Comparison of ENCODE assay signal across 13 cellular contexts in the genomic region with DNA sequence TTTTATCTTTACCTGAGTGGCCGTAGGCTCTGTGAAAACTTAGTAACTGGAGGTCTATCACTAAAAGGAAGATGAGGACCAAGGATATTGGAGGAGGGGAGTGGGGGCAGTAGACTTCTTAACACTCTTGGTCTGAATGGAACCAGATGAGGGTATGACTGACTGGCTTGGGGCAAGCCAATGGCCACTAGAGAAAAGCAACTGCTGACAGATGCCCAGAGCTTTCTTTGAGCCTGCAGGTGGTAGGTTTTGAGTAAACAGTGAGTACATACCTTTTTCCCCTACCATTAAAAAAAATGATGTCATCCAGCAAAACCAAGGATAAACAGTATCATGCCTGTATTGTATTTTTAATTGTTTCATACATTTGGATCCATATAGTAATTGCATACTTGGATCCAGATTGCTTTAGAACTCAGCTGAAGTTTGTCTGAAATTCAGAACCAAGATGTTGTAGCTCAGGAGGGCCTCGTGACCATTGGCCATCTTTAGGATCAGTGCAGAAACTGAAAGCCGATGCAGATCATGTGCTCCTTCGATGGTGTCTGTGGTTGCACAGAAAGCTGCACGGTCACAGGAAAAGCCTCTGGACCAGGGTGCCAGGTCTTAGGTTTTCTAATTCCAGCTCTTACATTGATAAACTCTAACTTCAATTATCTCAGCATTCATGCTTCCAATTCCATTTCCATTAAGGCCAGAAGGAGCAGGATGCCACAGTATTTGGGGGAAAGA.
DNase-seq lines count a peak whose midpoint lies in the region; ATAC-seq lines count a peak whose summit lies in the region.
"Had no signal": no experiment of that assay in that cellular context is flagged by ENCODE, and none has a peak within 500 bp of the region (broad histone marks: within the 10 kb centered on the region; RNA-seq: fewer than 3 reads in every experiment).

No MANE protein-coding gene starts in this region.

- no peak overlapping the region for H3K9ac ChIP-seq in BLaER1
- H3K9ac ChIP-seq: GM23248 had no signal

- peak; percentile 79 for ATAC-seq in GM18498 (IDR thresholded peaks at IDR 0.05; ENCODE audit: unreplicated experiment)
- ATAC-seq in HG02678 (IDR thresholded peaks at IDR 0.05; ENCODE audit: unreplicated experiment), result peak; percentile 67
- ATAC-seq in GM21367 (IDR thresholded peaks at IDR 0.05; ENCODE audit: unreplicated experiment), result no peak
- no peak for ATAC-seq in HG02642 (IDR thresholded peaks at IDR 0.05; ENCODE audit: poor library complexity, unreplicated experiment)
- ATAC-seq: HCT116 had no signal

- no peaks in the 10 kb centered on the region for H3K27me3 ChIP-seq in BLaER1

- H3K27ac ChIP-seq in BLaER1, result no peak overlapping the region
- H3K27ac ChIP-seq: GM23248 had no signal

- H3K9me3 ChIP-seq in BLaER1, result no peaks in the 10 kb centered on the region

- H3K4me2 ChIP-seq in BLaER1, result peak overlapping the region; percentile 2; the same call in 1 of the 2 replicates

- no peaks in the 10 kb centered on the region for H4K20me1 ChIP-seq in BLaER1

- no peaks in the 10 kb centered on the region for H3K36me3 ChIP-seq in BLaER1

- no peak overlapping the region for H3K4me3 ChIP-seq in BLaER1
- H3K4me3 ChIP-seq: GM23248 had no signal

- DNase-seq in NCI-H146 treated with DMSO at 0.1 percent for 48 hours (lab: John Stamatoyannopoulos, UW; ENCODE audit: unreplicated experiment) (peak; percentile 3), islet precursor cell (no peak), NCI-H187 treated with DMSO at 0.1 percent for 48 hours (lab: John Stamatoyannopoulos, UW) (no peak)
- DNase-seq: Calu3, DMS79 treated with DMSO at 0.1 percent for 48 hours, GM23248, Karpas-422 had no signal

- 0 out of 2 replicates have a peak, but pooled peaks cover 6% of the 10 kb centered on the region for H3K4me1 ChIP-seq in BLaER1

Comparison
In these comparisons a context has a peak if more than half of its experiments do, and no peak if none do; other contexts are left out.
1. ATAC-seq: peak in GM18498 (single experiment) and HG02678 (single experiment); none in GM21367 (single experiment) and HG02642 (single experiment).